In the genomic region with DNA sequence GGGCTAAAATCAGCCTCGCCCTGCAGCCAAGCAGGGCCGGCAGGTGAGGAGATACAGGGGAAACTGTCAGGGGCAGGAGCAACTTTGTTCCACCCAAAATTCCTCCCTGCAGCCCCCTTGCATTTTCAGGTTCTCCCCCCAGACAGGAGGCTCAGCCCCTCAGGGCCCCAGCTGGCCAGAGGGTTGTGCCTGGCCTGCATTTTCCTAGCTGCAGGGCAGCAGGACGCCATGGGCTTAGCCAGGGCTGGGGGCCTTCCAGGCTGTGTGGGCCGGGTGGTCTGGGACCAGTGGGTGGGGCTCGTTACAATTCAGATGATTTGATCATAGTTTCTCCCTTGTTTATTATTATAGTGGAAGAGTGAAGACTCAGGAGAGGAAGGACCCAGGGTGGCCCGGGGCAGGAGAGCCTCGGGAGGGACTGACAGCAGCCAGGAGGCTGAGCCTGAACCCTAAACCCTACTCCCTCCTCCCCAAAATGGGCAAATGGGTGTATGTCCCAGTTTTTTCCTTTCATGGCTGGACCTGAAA, we compare ENCODE assay signal across 21 cellular contexts. TPM values are rescaled to one million over a fixed set of nuclear protein-coding genes. Genes with fewer than 3 reads are reported as not detected.
DNase-seq lines count a peak whose midpoint lies in the region; ATAC-seq, FAIRE-seq and TF ChIP-seq lines count a peak whose summit lies in the region.
"Had no signal": no experiment of that assay in that cellular context is flagged by ENCODE, and none has a peak within 500 bp of the region (broad histone marks: within the 10 kb centered on the region; RNA-seq: fewer than 3 reads in every experiment).

No MANE protein-coding gene starts in this region.

- H3K36me3 Mint-ChIP-seq in activated CD8-positive, alpha-beta memory T cell treated with anti-CD3 and anti-CD28 coated beads, Interleukin-2, amount 10 ng/mL, durations not matched to agents 7 days and 5 days, result no peaks in the 10 kb centered on the region
- H3K36me3 Mint-ChIP-seq in activated T-helper 17 cell treated with anti-CD3 and anti-CD28 coated beads, Interleukin-2, amount 50 U/mL, for 72 hours (ENCODE audit: low read depth), result no peaks in the 10 kb centered on the region
- H3K36me3 Mint-ChIP-seq: CD8-positive, alpha-beta T cell had no signal

- H3K4me1 ChIP-seq in NT2/D1 (ENCODE audit: insufficient read depth, insufficient read length) (peaks cover 27% of the 10 kb centered on the region), K562 (replicated peaks in 1 of 2; ENCODE audit: control insufficient read depth in 2 of 2, insufficient read depth in 2 of 2, low read length in 2 of 2) (peaks cover 42 to 47% of the 10 kb centered on the region in 2 experiments), mucosa of rectum (ENCODE audit: control insufficient read depth in 2 of 2, insufficient read depth in 2 of 2, low read length in 2 of 2) (peaks cover 29 to 55% of the 10 kb centered on the region in 2 donors), stomach (peaks cover 48 to 97% (median 71%) of the 10 kb centered on the region in 4 donors)

- no peak for FAIRE-seq in K562 (lab: Jason Lieb, UNC)

- H3K4me3 Mint-ChIP-seq in activated CD8-positive, alpha-beta memory T cell treated with anti-CD3 and anti-CD28 coated beads, Interleukin-2, amount 10 ng/mL, durations not matched to agents 7 days and 5 days, result no peak overlapping the region
- no peak overlapping the region for H3K4me3 Mint-ChIP-seq in activated T-helper 17 cell treated with anti-CD3 and anti-CD28 coated beads, Interleukin-2, amount 50 U/mL, for 72 hours
- H3K4me3 Mint-ChIP-seq: CD8-positive, alpha-beta T cell had no signal

- no peak for TF ChIP-seq RAD21 in K562 (CRISPR knock-in tag; conservative IDR thresholded peaks at IDR 0.05 in 1 of 2, IDR thresholded peaks at IDR 0.05 in 1 of 2)

- H3K9me3 Mint-ChIP-seq in activated CD8-positive, alpha-beta memory T cell treated with anti-CD3 and anti-CD28 coated beads, Interleukin-2, amount 10 ng/mL, durations not matched to agents 7 days and 5 days (ENCODE audit: low read depth), result no peaks in the 10 kb centered on the region
- no peaks in the 10 kb centered on the region for H3K9me3 Mint-ChIP-seq in activated T-helper 17 cell treated with anti-CD3 and anti-CD28 coated beads, Interleukin-2, amount 50 U/mL, for 72 hours
- H3K9me3 Mint-ChIP-seq: CD8-positive, alpha-beta T cell; GM23338 had no signal

- H3K9me3 ChIP-seq in NT2/D1 (ENCODE audit: insufficient read depth, low read length) (no peaks in the 10 kb centered on the region), K562 (replicated peaks; ENCODE audit: control insufficient read depth, insufficient read depth, low read depth, low read length) (no peaks in the 10 kb centered on the region), mucosa of rectum (ENCODE audit: control insufficient read depth in 2 of 2, low read length in 2 of 2) (no peaks in the 10 kb centered on the region), stomach (no peaks in the 10 kb centered on the region)

- no peak overlapping the region for H3K4me3 ChIP-seq in NT2/D1 (ENCODE audit: insufficient read length, low read depth)
- no peak overlapping the region for H3K4me3 ChIP-seq in K562
- no peak overlapping the region for H3K4me3 ChIP-seq in mucosa of rectum (ENCODE audit: low read length in 2 of 2)
- H3K4me3 ChIP-seq in stomach, result no peak overlapping the region
- H3K4me3 ChIP-seq: SK-N-MC had no signal

- H3K36me3 ChIP-seq in NT2/D1 (ENCODE audit: insufficient read depth, insufficient read length, low read length) (no peaks in the 10 kb centered on the region), K562 (ENCODE audit: control insufficient read depth, insufficient read depth, low read length) (no peaks in the 10 kb centered on the region), mucosa of rectum (ENCODE audit: control insufficient read depth in 2 of 2, insufficient read depth in 2 of 2, low read length in 2 of 2) (no peaks in the 10 kb centered on the region), stomach (no peaks in the 10 kb centered on the region)

- CTCF ChIA-PET in K562 (lab: Yijun Ruan, JAX; ENCODE audit: low intra/inter-chr PET ratio), result no interaction called here
- CTCF ChIA-PET in activated CD8-positive, alpha-beta memory T cell treated with anti-CD3 and anti-CD28 coated beads, Interleukin-2, amount 10 ng/mL, durations not matched to agents 7 days and 5 days (lab: Charles Lee), result interaction anchor here (2.6 kb wide), 1 partner anchor 82 kb away, joined by 7 read pairs; no protein-coding TSS in a partner anchor

- no peak for ATAC-seq in K562
- no peak for ATAC-seq in activated CD8-positive, alpha-beta memory T cell treated with anti-CD3 and anti-CD28 coated beads, Interleukin-2, amount 10 ng/mL, durations not matched to agents 7 days and 5 days
- ATAC-seq in activated T-helper 17 cell treated with anti-CD3 and anti-CD28 coated beads, Interleukin-2, amount 50 U/mL, for 72 hours (replicated peaks), result no peak
- ATAC-seq: CD8-positive, alpha-beta T cell; left lobe of liver; PC-3 had no signal

- no peak overlapping the region for H3K27ac Mint-ChIP-seq in activated CD8-positive, alpha-beta memory T cell treated with anti-CD3 and anti-CD28 coated beads, Interleukin-2, amount 10 ng/mL, durations not matched to agents 7 days and 5 days
- no peak overlapping the region for H3K27ac Mint-ChIP-seq in activated T-helper 17 cell treated with anti-CD3 and anti-CD28 coated beads, Interleukin-2, amount 50 U/mL, for 72 hours
- H3K27ac Mint-ChIP-seq: CD8-positive, alpha-beta T cell; GM23338 had no signal

- in situ Hi-C loops in K562 (cut with MboI), result no loop called here

- TF ChIP-seq POLR2A in K562 (conservative IDR thresholded peaks at IDR 0.05) (no peak), stomach (IDR thresholded peaks at IDR 0.05) (no peak)

- H3K9ac ChIP-seq in NT2/D1 (ENCODE audit: insufficient read length, low read depth), result peak overlapping the region; percentile 50
- peak overlapping the region in 1 of 2 experiments; percentile 32; a peak in 1 of 4 replicates for H3K9ac ChIP-seq in K562 (ENCODE audit: insufficient read depth in 1 of 2, low read depth in 2 of 2, low read length in 2 of 2)
- no peak overlapping the region for H3K9ac ChIP-seq in mucosa of rectum (ENCODE audit: low read depth in 1 of 2, low read length in 2 of 2)

- DNase-seq in NT2/D1 (ENCODE audit: low read depth, low spot score) (no peak), K562 (ENCODE audit: extremely low read depth in 1 of 4, low spot score in 3 of 4) (no peak), stomach (no peak), Ammon's horn (ENCODE audit: low spot score) (no peak)
- no peak for DNase-seq in activated CD8-positive, alpha-beta memory T cell treated with anti-CD3 and anti-CD28 coated beads, Interleukin-2, amount 10 ng/mL, durations not matched to agents 7 days and 5 days
- no peak for DNase-seq in activated CD4-positive, alpha-beta T cell treated with anti-CD3 and anti-CD28 coated beads, Interleukin-2, amount 50 U/mL, for 48 hours
- DNase-seq: activated CD4-positive, alpha-beta T cell treated with anti-CD3 and anti-CD28 coated beads, Interleukin-2, amount 50 U/mL, for 4 hours; activated naive CD4-positive, alpha-beta T cell; CD8-positive, alpha-beta T cell; central memory CD4-positive, alpha-beta T cell; DMS79 treated with DMSO at 0.1 percent for 48 hours; effector CD4-positive, alpha-beta T cell; erythroblast; NCI-H1694 treated with DMSO at 0.1 percent for 48 hours; occipital lobe; PC-3 had no signal

- H3K4me2 ChIP-seq in K562 (ENCODE audit: insufficient read depth, low read length), result no peak overlapping the region; the same call in 1 of the 2 replicates

- peaks cover 10% of the 10 kb centered on the region for H3K4me1 Mint-ChIP-seq in activated CD8-positive, alpha-beta memory T cell treated with anti-CD3 and anti-CD28 coated beads, Interleukin-2, amount 10 ng/mL, durations not matched to agents 7 days and 5 days
- no peaks in the 10 kb centered on the region for H3K4me1 Mint-ChIP-seq in activated T-helper 17 cell treated with anti-CD3 and anti-CD28 coated beads, Interleukin-2, amount 50 U/mL, for 72 hours

- peak overlapping the region; percentile 56 for H2AFZ ChIP-seq in K562 (ENCODE audit: low read depth, low read length)

- no peaks in the 10 kb centered on the region for H3K79me2 ChIP-seq in K562 (ENCODE audit: control insufficient read depth, insufficient read depth, low read length)

- intact Hi-C loops in K562 (cut with micrococcal nuclease) (loop anchor here (10.0 kb wide), 1 partner anchor 82 kb away; no protein-coding TSS in a partner anchor), stomach (cut with DNase I; ENCODE audit: low total_unique reads) (no loop called here)

- WGBS in K562 (ENCODE audit: insufficient coverage, low coverage, missing lambda C conversion rate), result 63% methylated on average over 7 of the region's 7 CpGs
- 60 to 77% (median 73%) methylated on average over 4 to 7 of the region's 7 CpGs for WGBS in stomach, 5 donors

- no peaks in the 10 kb centered on the region for H4K20me1 ChIP-seq in K562 (replicated peaks; ENCODE audit: control insufficient read depth, insufficient read depth, low read length)

- H3K27ac ChIP-seq in K562 (ENCODE audit: extremely low read depth, low read depth, low read length), result no peak overlapping the region
- peak overlapping the region; percentile 37 to 38 for H3K27ac ChIP-seq in mucosa of rectum (ENCODE audit: low read depth in 2 of 2, low read length in 2 of 2)
- H3K27ac ChIP-seq in stomach, result peak overlapping the region in 4 of 5 donors; percentile 8 to 85 (median 70)
- H3K27ac ChIP-seq: SK-N-MC had no signal

- no peak for TF ChIP-seq EP300 in K562 (IDR thresholded peaks at IDR 0.05; ENCODE audit: low read length)
- TF ChIP-seq EP300 in stomach (IDR thresholded peaks at IDR 0.05), result no peak

- H3K9me1 ChIP-seq in K562 (ENCODE audit: control insufficient read depth, insufficient read depth, low read length), result no peaks in the 10 kb centered on the region

- BruUV-seq in K562 (replicated peaks; lab: Mats Ljungman, UMichigan), result no TSS peak

- POLR2A ChIA-PET in K562 (lab: Yijun Ruan, JAX), result interaction anchor here (0.7 kb wide), 1 partner anchor 68 kb away, joined by 3 read pairs; no protein-coding TSS in a partner anchor

- H3K27me3 ChIP-seq in NT2/D1 (ENCODE audit: insufficient read depth, insufficient read length), result no peaks in the 10 kb centered on the region
- H3K27me3 ChIP-seq in K562 (ENCODE audit: control insufficient read depth in 2 of 2, insufficient read depth in 2 of 2, low read length in 2 of 2), result no peaks in the 10 kb centered on the region
- H3K27me3 ChIP-seq in mucosa of rectum (ENCODE audit: control insufficient read depth in 2 of 2, insufficient read depth in 2 of 2, low read length in 2 of 2), result no peaks in the 10 kb centered on the region
- no peaks in the 10 kb centered on the region for H3K27me3 ChIP-seq in stomach

- no peak for TF ChIP-seq CTCF in K562 (IDR thresholded peaks at IDR 0.05 in 2 of 3, conservative IDR thresholded peaks at IDR 0.05 in 1 of 3; ENCODE audit: insufficient read depth in 2 of 3, low read depth in 1 of 3, low read length in 3 of 3)
- no peak for TF ChIP-seq CTCF in stomach (IDR thresholded peaks at IDR 0.05)

- peaks cover 9% of the 10 kb centered on the region for H3K27me3 Mint-ChIP-seq in activated CD8-positive, alpha-beta memory T cell treated with anti-CD3 and anti-CD28 coated beads, Interleukin-2, amount 10 ng/mL, durations not matched to agents 7 days and 5 days
- no peaks in the 10 kb centered on the region for H3K27me3 Mint-ChIP-seq in activated T-helper 17 cell treated with anti-CD3 and anti-CD28 coated beads, Interleukin-2, amount 50 U/mL, for 72 hours

RNA-seq across cellular contexts. Expression of a gene that starts 40.1 kb away (rescaled TPM):
- total RNA-seq in K562 (2011; cell fraction: chromatin; rRNA removed; ENCODE audit: low replicate concordance), result 39.7 and 135 TPM in 2 replicates
- 22.0 and 31.1 TPM in 2 replicates for total RNA-seq in K562 (2011; cell fraction: nucleolus; rRNA removed)
- 33.6 and 34.6 TPM in 2 replicates for total RNA-seq in K562 (2011; cell fraction: nucleoplasm; rRNA removed)
- total RNA-seq in K562 (2014; rRNA removed), result 66.4 and 75.0 TPM in 2 replicates
- total RNA-seq in K562 (2014; rRNA removed; fragmentation: Illumina TruSeq; extraction: Trizol), result 44.1 and 45.1 TPM in 2 replicates
- 71.3 and 71.7 TPM in 2 replicates for total RNA-seq in K562 (2015; rRNA removed; fragmentation: Illumina TruSeq; extraction: Trizol)
- total RNA-seq in K562 (2021), result 89.2 and 89.7 TPM in 2 replicates
- polyA plus RNA-seq in K562 (2011; rRNA removed), result 17.6 and 33.5 TPM in 2 replicates
- 5.7 and 18.0 TPM in 2 replicates for polyA plus RNA-seq in K562 (2011; cell fraction: cytosol; rRNA removed)
- 53.7 and 161 TPM in 2 replicates for polyA plus RNA-seq in K562 (2011; cell fraction: nucleus; rRNA removed)
- polyA plus RNA-seq in K562 (2012), result 43.6 and 58.2 TPM in 2 replicates
- polyA plus RNA-seq in K562 (2014; fragmentation: Illumina TruSeq; extraction: Trizol), result 35.3 and 45.0 TPM in 2 replicates
- polyA plus RNA-seq in K562 (2014; fragmentation: Nextera tagmentation; extraction: Ambion mirVana), result 1 to 10 TPM; 1.5 to 2.5 TPM
- 26.0 and 30.1 TPM in 2 replicates for polyA plus RNA-seq in K562 (2014; rRNA removed)
- polyA minus RNA-seq in K562 (2011; rRNA and poly(A)+ RNA removed), result 82.9 and 138 TPM in 2 replicates
- 55.4 and 84.5 TPM in 2 replicates for polyA minus RNA-seq in K562 (2011; cell fraction: cytosol; rRNA and poly(A)+ RNA removed)
- 20.5 and 109 TPM in 2 replicates for polyA minus RNA-seq in K562 (2011; cell fraction: nucleus; rRNA and poly(A)+ RNA removed)
- 100 to 1,000 TPM; 550 to 693 (median 622) TPM for total RNA-seq in stomach
- 10 to 100 TPM; 37.4 to 76.8 (median 60.3) TPM for polyA plus RNA-seq in stomach
- 100 to 1,000 TPM; 180 to 390 TPM for total RNA-seq in activated CD8-positive, alpha-beta memory T cell treated with anti-CD3 and anti-CD28 coated beads, Interleukin-2, amount 10 ng/mL, durations not matched to agents 7 days and 5 days
- 100 to 1,000 TPM; 155 to 336 TPM for total RNA-seq in activated T-helper 17 cell treated with anti-CD3 and anti-CD28 coated beads, Interleukin-2, amount 50 U/mL, for 72 hours
